Comparison of ENCODE assay signal across 16 cellular contexts in genomic region chr3:163671201-163671600, GRCh38.
"Had no signal": no experiment of that assay in that cellular context is flagged by ENCODE, and none has a peak within 500 bp of the region (broad histone marks: within the 10 kb centered on the region; RNA-seq: fewer than 3 reads in every experiment).

No MANE protein-coding gene starts in this region.

- H3K9me3 ChIP-seq: body of pancreas, colonic mucosa, gastrocnemius medialis, thyroid gland had no signal

- H3K27me3 ChIP-seq: body of pancreas, colonic mucosa, gastrocnemius medialis, spleen, thyroid gland had no signal

- ATAC-seq: activated CD8-positive, alpha-beta T cell treated with anti-CD3 and anti-CD28 coated beads for 36 hours; activated T-cell treated with anti-CD3 and anti-CD28 coated beads, Interleukin-2, amount 50 U/mL, for 4 hours; body of pancreas; gastrocnemius medialis; stimulated activated naive B cell treated with anti-CD40 and anti-IgM and Interleukin-4, amounts not matched to agents 10 μg/mL and 1 μg/mL and 100 μg/mL, for 72 hours had no signal

- H3K27ac ChIP-seq: body of pancreas, colonic mucosa, gastrocnemius medialis, spleen, thyroid gland had no signal

- H3K4me1 ChIP-seq: body of pancreas, colonic mucosa, gastrocnemius medialis, spleen, thyroid gland had no signal

- DNase-seq: activated CD4-positive, alpha-beta T cell treated with anti-CD3 and anti-CD28 coated beads, Interleukin-2, amount 10 ng/mL, durations not matched to agents 24 days and 14 days; activated CD8-positive, alpha-beta T cell treated with anti-CD3 and anti-CD28 coated beads for 36 hours; activated naive CD4-positive, alpha-beta T cell treated with anti-CD3 and anti-CD28 coated beads for 36 hours; activated T-cell treated with anti-CD3 and anti-CD28 coated beads, Interleukin-2, amount 50 U/mL, for 4 hours; body of pancreas; caudate nucleus; colonic mucosa; gastrocnemius medialis; head of caudate nucleus; nephron progenitor cell; occipital lobe; spleen; stimulated activated naive B cell treated with anti-CD40 and anti-IgM and Interleukin-4, amounts not matched to agents 10 μg/mL and 1 μg/mL and 100 μg/mL, for 72 hours; T1000; thyroid gland had no signal

- H3K36me3 ChIP-seq: colonic mucosa, gastrocnemius medialis, spleen, thyroid gland had no signal

- H3K4me3 ChIP-seq: body of pancreas, colonic mucosa, gastrocnemius medialis, lung, spleen, thyroid gland had no signal
